In the genomic region with DNA sequence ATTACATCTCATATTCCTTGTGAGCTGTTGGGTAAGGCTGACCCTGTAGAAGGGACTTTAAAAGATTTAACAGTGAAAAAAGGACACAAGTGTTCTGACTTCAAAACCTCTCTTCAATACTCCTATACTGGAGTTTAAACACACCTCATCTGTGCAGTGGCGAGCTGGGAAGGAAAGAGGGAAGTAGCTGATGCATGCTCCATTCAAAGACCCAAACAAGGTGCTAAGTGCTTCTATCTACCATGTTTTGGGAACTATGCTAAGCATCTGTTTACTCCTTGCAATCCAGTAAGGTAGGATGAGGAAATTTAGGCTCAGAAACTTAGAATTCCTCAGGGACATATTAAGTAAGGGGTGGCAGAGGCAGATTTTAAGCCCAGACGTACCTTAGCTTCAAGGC, we compare ENCODE assay signal across 13 cellular contexts. TPM values are rescaled to one million over a fixed set of nuclear protein-coding genes. Genes with fewer than 3 reads are reported as not detected.
A peak's percentile ranks its signal among the peaks of the same experiment; 100 is the strongest.
DNase-seq lines count a peak whose midpoint lies in the region; ATAC-seq and TF ChIP-seq lines count a peak whose summit lies in the region.
"Had no signal": no experiment of that assay in that cellular context is flagged by ENCODE, and none has a peak within 500 bp of the region (broad histone marks: within the 10 kb centered on the region; RNA-seq: fewer than 3 reads in every experiment).

No MANE protein-coding gene starts in this region.

- H3K56ac ChIP-seq in mesendoderm (ENCODE audit: low read length), result no peak overlapping the region

- no peak overlapping the region for H3K27ac Mint-ChIP-seq in GM23338
- peak overlapping the region; percentile 61 for H3K27ac Mint-ChIP-seq in type B pancreatic cell
- no peak overlapping the region for H3K27ac Mint-ChIP-seq in progenitor cell of endocrine pancreas
- H3K27ac Mint-ChIP-seq: CD4-positive, alpha-beta memory T cell had no signal

- peaks cover 3% of the 10 kb centered on the region; the same call in 1 of the 3 replicates for H3K4me1 Mint-ChIP-seq in GM23338
- peaks cover under 1% of the 10 kb centered on the region for H3K4me1 Mint-ChIP-seq in type B pancreatic cell (ENCODE audit: unreplicated experiment)
- H3K4me1 Mint-ChIP-seq in progenitor cell of endocrine pancreas (ENCODE audit: low read depth), result no peaks in the 10 kb centered on the region

- DNase-seq in GM23338 (ENCODE audit: low spot score) (no peak), mesendoderm (peak; percentile 64), type B pancreatic cell (ENCODE audit: extremely low spot score, unreplicated experiment) (no peak), progenitor cell of endocrine pancreas (ENCODE audit: low spot score, unreplicated experiment) (no peak), NOMO-1 (lab: John Stamatoyannopoulos, UW; ENCODE audit: unreplicated experiment in 2 of 2) (no peak), mesenchymal stem cell (no peak)
- DNase-seq: BE2C; CD4-positive, alpha-beta memory T cell; DMS79; EL had no signal

- H3K27me3 ChIP-seq in GM23338 (ENCODE audit: insufficient read depth), result no peaks in the 10 kb centered on the region
- no peaks in the 10 kb centered on the region for H3K27me3 ChIP-seq in SU-DHL-6 (ENCODE audit: low read length)
- no peaks in the 10 kb centered on the region for H3K27me3 ChIP-seq in mesendoderm (ENCODE audit: insufficient read depth, low read length, poor library complexity)
- no peaks in the 10 kb centered on the region for H3K27me3 ChIP-seq in mesenchymal stem cell (ENCODE audit: control insufficient read depth in 1 of 2, insufficient read depth in 1 of 2, low read length in 2 of 2)
- H3K27me3 ChIP-seq: BE2C had no signal

- H2AK5ac ChIP-seq in mesendoderm (ENCODE audit: low read length) (no peak overlapping the region), mesenchymal stem cell (ENCODE audit: low read length, severe bottlenecking) (no peak overlapping the region)

- H2AFZ ChIP-seq in GM23338 (peak overlapping the region; percentile 60; the same call in 1 of the 2 replicates), SU-DHL-6 (ENCODE audit: low read depth, low read length, severe bottlenecking) (peak overlapping the region; percentile 34), mesenchymal stem cell (ENCODE audit: low read depth, low read length) (no peak overlapping the region)

- H3K36me3 Mint-ChIP-seq in GM23338 (ENCODE audit: low read depth) (no peaks in the 10 kb centered on the region), type B pancreatic cell (peaks cover 4% of the 10 kb centered on the region), progenitor cell of endocrine pancreas (ENCODE audit: insufficient read depth) (no peaks in the 10 kb centered on the region)
- H3K36me3 Mint-ChIP-seq: CD4-positive, alpha-beta memory T cell had no signal

- H3K4ac ChIP-seq in mesendoderm (ENCODE audit: low read depth, low read length) (no peak overlapping the region), mesenchymal stem cell (ENCODE audit: low read depth in 1 of 2, low read length in 2 of 2) (no peak overlapping the region)

- H3K36me3 ChIP-seq in GM23338 (ENCODE audit: insufficient read depth) (no peaks in the 10 kb centered on the region), SU-DHL-6 (ENCODE audit: low read length) (no peaks in the 10 kb centered on the region), mesendoderm (ENCODE audit: control insufficient read depth, insufficient read depth, low read length) (no peaks in the 10 kb centered on the region), mesenchymal stem cell (ENCODE audit: control insufficient read depth in 1 of 2, insufficient read depth in 2 of 2, low read depth in 1 of 2, low read length in 2 of 2) (no peaks in the 10 kb centered on the region)
- H3K36me3 ChIP-seq: BE2C had no signal

- peaks cover 5% of the 10 kb centered on the region for H3K27me3 Mint-ChIP-seq in GM23338 (ENCODE audit: insufficient read depth, low read depth, poor library complexity)
- H3K27me3 Mint-ChIP-seq in type B pancreatic cell, result no peaks in the 10 kb centered on the region
- peaks cover 3% of the 10 kb centered on the region for H3K27me3 Mint-ChIP-seq in progenitor cell of endocrine pancreas

- no peak for ATAC-seq in GM23338
- ATAC-seq: HCT116 had no signal

- WGBS in mesendoderm (ENCODE audit: extremely low coverage, insufficient coverage, low lambda C conversion rate), result no CpG with 5 or more reads among the region's 2 CpGs
- 93% methylated on average over 2 of the region's 2 CpGs for WGBS in mesenchymal stem cell

- H2BK120ac ChIP-seq in mesendoderm (ENCODE audit: low read depth, low read length), result no peak overlapping the region
- H2BK120ac ChIP-seq in mesenchymal stem cell (ENCODE audit: low read depth, low read length), result no peak overlapping the region

- H4K5ac ChIP-seq in mesendoderm (ENCODE audit: low read length), result no peak overlapping the region

- H3K14ac ChIP-seq in mesenchymal stem cell (ENCODE audit: low read length in 2 of 2), result no peak overlapping the region

- H3K4me3 ChIP-seq in GM23338 (no peak overlapping the region), SU-DHL-6 (ENCODE audit: insufficient read depth, low read length, poor library complexity, severe bottlenecking) (no peak overlapping the region), mesendoderm (ENCODE audit: low read length) (no peak overlapping the region), mesenchymal stem cell (ENCODE audit: insufficient read depth in 1 of 2, low read depth in 1 of 2, low read length in 2 of 2) (no peak overlapping the region)

- H3K9me2 ChIP-seq in GM23338 (ENCODE audit: insufficient read depth), result no peaks in the 10 kb centered on the region
- H3K9me2 ChIP-seq in SU-DHL-6 (replicated peaks; ENCODE audit: insufficient read depth, low read length), result no peaks in the 10 kb centered on the region

- H4K91ac ChIP-seq in mesenchymal stem cell (ENCODE audit: low read length), result no peak overlapping the region

- no peaks in the 10 kb centered on the region for H3K9me3 Mint-ChIP-seq in GM23338
- H3K9me3 Mint-ChIP-seq in type B pancreatic cell, result no peaks in the 10 kb centered on the region
- no peaks in the 10 kb centered on the region for H3K9me3 Mint-ChIP-seq in progenitor cell of endocrine pancreas (ENCODE audit: low read depth)

- no peak overlapping the region for H3K18ac ChIP-seq in mesendoderm (ENCODE audit: low read length)
- H3K18ac ChIP-seq in mesenchymal stem cell (ENCODE audit: low read depth in 1 of 2, low read length in 2 of 2), result no peak overlapping the region

- no peak overlapping the region for H2BK12ac ChIP-seq in mesenchymal stem cell (ENCODE audit: low read length in 2 of 2)

- no peak overlapping the region for H3K4me2 ChIP-seq in GM23338
- no peak overlapping the region for H3K4me2 ChIP-seq in SU-DHL-6 (ENCODE audit: low read depth, low read length, poor library complexity, severe bottlenecking)
- H3K4me2 ChIP-seq in mesendoderm (ENCODE audit: low read length), result no peak overlapping the region
- H3K4me2 ChIP-seq in mesenchymal stem cell (ENCODE audit: low read length, poor library complexity, severe bottlenecking), result no peak overlapping the region

- H3K9me3 ChIP-seq in SU-DHL-6 (ENCODE audit: insufficient read depth, low read length) (no peaks in the 10 kb centered on the region), mesenchymal stem cell (ENCODE audit: control insufficient read depth, low read length) (no peaks in the 10 kb centered on the region)
- H3K9me3 ChIP-seq: BE2C had no signal

- H2BK5ac ChIP-seq in mesendoderm (ENCODE audit: low read length) (no peak overlapping the region), mesenchymal stem cell (ENCODE audit: low read depth, low read length, poor library complexity, severe bottlenecking) (no peak overlapping the region)

- H2BK15ac ChIP-seq in mesendoderm (replicated peaks; ENCODE audit: low read depth), result no peak overlapping the region
- H2BK15ac ChIP-seq in mesenchymal stem cell (ENCODE audit: low read depth, poor library complexity, severe bottlenecking), result no peak overlapping the region

- H3K4me1 ChIP-seq in GM23338 (ENCODE audit: insufficient read depth) (no peaks in the 10 kb centered on the region), mesendoderm (ENCODE audit: control insufficient read depth, low read depth, low read length) (no peaks in the 10 kb centered on the region), mesenchymal stem cell (ENCODE audit: control insufficient read depth, insufficient read depth, low read depth, low read length) (no peaks in the 10 kb centered on the region)
- H3K4me1 ChIP-seq: BE2C had no signal

- H4K8ac ChIP-seq in mesendoderm (ENCODE audit: low read depth, low read length), result no peak overlapping the region
- no peak overlapping the region for H4K8ac ChIP-seq in mesenchymal stem cell (ENCODE audit: low read length)

- H3K79me1 ChIP-seq in mesendoderm (ENCODE audit: low read length) (no peaks in the 10 kb centered on the region), mesenchymal stem cell (replicated peaks; ENCODE audit: low read length, poor library complexity, severe bottlenecking) (no peaks in the 10 kb centered on the region)

- TF ChIP-seq CTCF in GM23338 (conservative IDR thresholded peaks at IDR 0.05; ENCODE audit: low read depth in 2 of 2) (no peak), SU-DHL-6 (IDR thresholded peaks at IDR 0.05; ENCODE audit: insufficient read depth, low read length, poor library complexity, severe bottlenecking) (no peak), type B pancreatic cell (conservative IDR thresholded peaks at IDR 0.05) (no peak), progenitor cell of endocrine pancreas (IDR thresholded peaks at IDR 0.05; ENCODE audit: unreplicated experiment) (no peak)

- H3K9ac ChIP-seq in SU-DHL-6 (ENCODE audit: low read length) (no peak overlapping the region), mesendoderm (ENCODE audit: low read length) (no peak overlapping the region), mesenchymal stem cell (ENCODE audit: low read length) (no peak overlapping the region)

- H3K27ac ChIP-seq in GM23338 (ENCODE audit: low read depth), result no peak overlapping the region
- H3K27ac ChIP-seq in SU-DHL-6 (ENCODE audit: low read depth, low read length), result no peak overlapping the region
- H3K27ac ChIP-seq in mesendoderm (ENCODE audit: low read depth, low read length), result no peak overlapping the region
- H3K27ac ChIP-seq in mesenchymal stem cell (ENCODE audit: low read length, poor library complexity, severe bottlenecking), result no peak overlapping the region
- H3K27ac ChIP-seq: C4-2B had no signal

- H3K23ac ChIP-seq in mesendoderm (ENCODE audit: low read length), result no peak overlapping the region
- no peak overlapping the region for H3K23ac ChIP-seq in mesenchymal stem cell (ENCODE audit: low read length in 2 of 2)

- H3K4me3 Mint-ChIP-seq in GM23338 (no peak overlapping the region), type B pancreatic cell (no peak overlapping the region), progenitor cell of endocrine pancreas (ENCODE audit: low read depth) (no peak overlapping the region)
- H3K4me3 Mint-ChIP-seq: CD4-positive, alpha-beta memory T cell had no signal

- H4K20me1 ChIP-seq in GM23338 (replicated peaks; ENCODE audit: insufficient read depth) (no peaks in the 10 kb centered on the region), SU-DHL-6 (ENCODE audit: low read depth, low read length) (no peaks in the 10 kb centered on the region)

- no peaks in the 10 kb centered on the region for H3F3A ChIP-seq in GM23338 (replicated peaks; ENCODE audit: low read depth)
- no peaks in the 10 kb centered on the region for H3F3A ChIP-seq in SU-DHL-6 (ENCODE audit: insufficient read depth)

- H3K79me2 ChIP-seq in GM23338 (replicated peaks; ENCODE audit: insufficient read depth) (no peaks in the 10 kb centered on the region), SU-DHL-6 (ENCODE audit: insufficient read depth, low read length) (no peaks in the 10 kb centered on the region), mesendoderm (ENCODE audit: control insufficient read depth, insufficient read depth, low read length) (no peaks in the 10 kb centered on the region)

RNA-seq across cellular contexts. Expression of gene DNM1L, which starts 16.4 kb away (rescaled TPM):
- total RNA-seq in GM23338 (2014; rRNA removed; shearing (Covaris generic)), result 89.9 and 94.8 TPM in 2 replicates
- polyA plus RNA-seq in GM23338 (2016; fragmentation: Nextera tagmentation; extraction: Ambion mirVana), result 54.3 and 72.2 TPM in 2 replicates
- 40.7 TPM for polyA plus RNA-seq in mesendoderm (2013, experiment 1 of 2)
- polyA plus RNA-seq in mesendoderm (2013, experiment 2 of 2), result 41.7 TPM
- 76.8 and 121 TPM in 2 replicates for total RNA-seq in type B pancreatic cell (ENCODE audit: low replicate concordance)
- 150 and 151 TPM in 2 replicates for total RNA-seq in progenitor cell of endocrine pancreas
- 37.4 TPM for polyA plus RNA-seq in mesenchymal stem cell (2013, experiment 1 of 2)
- polyA plus RNA-seq in mesenchymal stem cell (2013, experiment 2 of 2), result 37.7 TPM
